In genomic region chr12:15789215-15790171, GRCh38 we compare ENCODE assay signal across 1 cellular context.
TF ChIP-seq lines count a peak whose summit lies in the region.

Gene EPS8, minus strand, starts transcription at chr12:15789388. Its CDS starts 106,437 bp downstream, at chr12:15682951.

TF ChIP-seq in A549, 52 proteins besides CTCF, POLR2A, EP300 and RAD21 (continued from another document):
- TF ChIP-seq E2F6 (IDR thresholded peaks at IDR 0.05; ENCODE audit: borderline replicate concordance, low read depth), result peak; percentile 96
- TF ChIP-seq FOXS1 (CRISPR knock-in tag; IDR thresholded peaks at IDR 0.05), result 0 out of 2 replicates have a peak, but pooled peaks have one; percentile 35
- no peak for TF ChIP-seq TP53 (CRISPR knock-in tag; IDR thresholded peaks at IDR 0.05)
- TF ChIP-seq BHLHE40 (IDR thresholded peaks at IDR 0.05; ENCODE audit: low read depth, low read length), result no peak
- no peak for TF ChIP-seq HMGXB4 (CRISPR knock-in tag; IDR thresholded peaks at IDR 0.05; ENCODE audit: borderline replicate concordance)
- TF ChIP-seq ESRRA (IDR thresholded peaks at IDR 0.05; ENCODE audit: borderline replicate concordance, low read length), result no peak
- no peak for TF ChIP-seq NPAS2 (CRISPR knock-in tag; IDR thresholded peaks at IDR 0.05; ENCODE audit: borderline replicate concordance)
- TF ChIP-seq NR3C1 (IDR thresholded peaks at IDR 0.05), result no peak
- 0 out of 2 replicates have a peak, but pooled peaks have one; percentile 60 for TF ChIP-seq TFCP2L1 (CRISPR knock-in tag; IDR thresholded peaks at IDR 0.05)
- TF ChIP-seq KDM1A (IDR thresholded peaks at IDR 0.05; ENCODE audit: low read depth), result no peak
- no peak for TF ChIP-seq ZNF302 (CRISPR knock-in tag; IDR thresholded peaks at IDR 0.05)
- no peak for TF ChIP-seq HOXB5 (CRISPR knock-in tag; IDR thresholded peaks at IDR 0.05)
- TF ChIP-seq RARB (CRISPR knock-in tag; IDR thresholded peaks at IDR 0.05), result no peak
- TF ChIP-seq RCOR1 (IDR thresholded peaks at IDR 0.05; ENCODE audit: low read depth, low read length), result no peak
- TF ChIP-seq CHD2 (IDR thresholded peaks at IDR 0.05; ENCODE audit: low read length, partially characterized antibody), result no peak
- TF ChIP-seq KDM5A (IDR thresholded peaks at IDR 0.05), result no peak
- TF ChIP-seq HES2 (IDR thresholded peaks at IDR 0.05), result no peak
- TF ChIP-seq, protein P1, sequence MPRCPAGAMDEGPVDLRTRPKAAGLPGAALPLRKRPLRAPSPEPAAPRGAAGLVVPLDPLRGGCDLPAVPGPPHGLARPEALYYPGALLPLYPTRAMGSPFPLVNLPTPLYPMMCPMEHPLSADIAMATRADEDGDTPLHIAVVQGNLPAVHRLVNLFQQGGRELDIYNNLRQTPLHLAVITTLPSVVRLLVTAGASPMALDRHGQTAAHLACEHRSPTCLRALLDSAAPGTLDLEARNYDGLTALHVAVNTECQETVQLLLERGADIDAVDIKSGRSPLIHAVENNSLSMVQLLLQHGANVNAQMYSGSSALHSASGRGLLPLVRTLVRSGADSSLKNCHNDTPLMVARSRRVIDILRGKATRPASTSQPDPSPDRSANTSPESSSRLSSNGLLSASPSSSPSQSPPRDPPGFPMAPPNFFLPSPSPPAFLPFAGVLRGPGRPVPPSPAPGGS (IDR thresholded peaks at IDR 0.05), result peak; percentile 85; the same call in 2 of the 3 replicates
- TF ChIP-seq SMC3 (IDR thresholded peaks at IDR 0.05), result peak; percentile 45; the same call in 2 of the 3 replicates
- no peak for TF ChIP-seq RFX5 (IDR thresholded peaks at IDR 0.05)
- TF ChIP-seq JUNB (IDR thresholded peaks at IDR 0.05), result no peak
- no peak for TF ChIP-seq MAZ (IDR thresholded peaks at IDR 0.05; ENCODE audit: borderline replicate concordance, low read depth, low read length)
- no peak for TF ChIP-seq CBX8 (IDR thresholded peaks at IDR 0.05)
- no peak for TF ChIP-seq CHD4 (IDR thresholded peaks at IDR 0.05; ENCODE audit: borderline replicate concordance)
- no peak for TF ChIP-seq FOSL2 (IDR thresholded peaks at IDR 0.05)
- 0 out of 2 replicates have a peak, but pooled peaks have one; percentile 28 for TF ChIP-seq FOSL2 (CRISPR knock-in tag; IDR thresholded peaks at IDR 0.05)
- TF ChIP-seq HOXB13 (CRISPR knock-in tag; IDR thresholded peaks at IDR 0.05; ENCODE audit: low read depth), result no peak
- TF ChIP-seq, protein P2, sequence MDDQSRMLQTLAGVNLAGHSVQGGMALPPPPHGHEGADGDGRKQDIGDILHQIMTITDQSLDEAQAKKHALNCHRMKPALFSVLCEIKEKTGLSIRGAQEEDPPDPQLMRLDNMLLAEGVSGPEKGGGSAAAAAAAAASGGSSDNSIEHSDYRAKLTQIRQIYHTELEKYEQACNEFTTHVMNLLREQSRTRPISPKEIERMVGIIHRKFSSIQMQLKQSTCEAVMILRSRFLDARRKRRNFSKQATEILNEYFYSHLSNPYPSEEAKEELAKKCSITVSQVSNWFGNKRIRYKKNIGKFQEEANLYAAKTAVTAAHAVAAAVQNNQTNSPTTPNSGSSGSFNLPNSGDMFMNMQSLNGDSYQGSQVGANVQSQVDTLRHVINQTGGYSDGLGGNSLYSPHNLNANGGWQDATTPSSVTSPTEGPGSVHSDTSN (IDR thresholded peaks at IDR 0.05), result no peak
- no peak for TF ChIP-seq NFE2L2 (conservative IDR thresholded peaks at IDR 0.05; ENCODE audit: low read length)
- TF ChIP-seq JUN (IDR thresholded peaks at IDR 0.05), result peak; percentile 84 to 87
- TF ChIP-seq CEBPB (IDR thresholded peaks at IDR 0.05), result peak; percentile 46 to 81; a peak in 3 of 4 replicates
- no peak for TF ChIP-seq ZSCAN20 (CRISPR knock-in tag; IDR thresholded peaks at IDR 0.05)
- TF ChIP-seq EHMT2 (IDR thresholded peaks at IDR 0.05; ENCODE audit: low read depth), result no peak
- TF ChIP-seq, protein P3, sequence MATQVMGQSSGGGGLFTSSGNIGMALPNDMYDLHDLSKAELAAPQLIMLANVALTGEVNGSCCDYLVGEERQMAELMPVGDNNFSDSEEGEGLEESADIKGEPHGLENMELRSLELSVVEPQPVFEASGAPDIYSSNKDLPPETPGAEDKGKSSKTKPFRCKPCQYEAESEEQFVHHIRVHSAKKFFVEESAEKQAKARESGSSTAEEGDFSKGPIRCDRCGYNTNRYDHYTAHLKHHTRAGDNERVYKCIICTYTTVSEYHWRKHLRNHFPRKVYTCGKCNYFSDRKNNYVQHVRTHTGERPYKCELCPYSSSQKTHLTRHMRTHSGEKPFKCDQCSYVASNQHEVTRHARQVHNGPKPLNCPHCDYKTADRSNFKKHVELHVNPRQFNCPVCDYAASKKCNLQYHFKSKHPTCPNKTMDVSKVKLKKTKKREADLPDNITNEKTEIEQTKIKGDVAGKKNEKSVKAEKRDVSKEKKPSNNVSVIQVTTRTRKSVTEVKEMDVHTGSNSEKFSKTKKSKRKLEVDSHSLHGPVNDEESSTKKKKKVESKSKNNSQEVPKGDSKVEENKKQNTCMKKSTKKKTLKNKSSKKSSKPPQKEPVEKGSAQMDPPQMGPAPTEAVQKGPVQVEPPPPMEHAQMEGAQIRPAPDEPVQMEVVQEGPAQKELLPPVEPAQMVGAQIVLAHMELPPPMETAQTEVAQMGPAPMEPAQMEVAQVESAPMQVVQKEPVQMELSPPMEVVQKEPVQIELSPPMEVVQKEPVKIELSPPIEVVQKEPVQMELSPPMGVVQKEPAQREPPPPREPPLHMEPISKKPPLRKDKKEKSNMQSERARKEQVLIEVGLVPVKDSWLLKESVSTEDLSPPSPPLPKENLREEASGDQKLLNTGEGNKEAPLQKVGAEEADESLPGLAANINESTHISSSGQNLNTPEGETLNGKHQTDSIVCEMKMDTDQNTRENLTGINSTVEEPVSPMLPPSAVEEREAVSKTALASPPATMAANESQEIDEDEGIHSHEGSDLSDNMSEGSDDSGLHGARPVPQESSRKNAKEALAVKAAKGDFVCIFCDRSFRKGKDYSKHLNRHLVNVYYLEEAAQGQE (IDR thresholded peaks at IDR 0.05), result no peak
- TF ChIP-seq MAX (IDR thresholded peaks at IDR 0.05), result peak; percentile 88
- TF ChIP-seq ZFP36 (IDR thresholded peaks at IDR 0.05; ENCODE audit: borderline replicate concordance, partially characterized antibody), result no peak
- TF ChIP-seq EHF (CRISPR knock-in tag; IDR thresholded peaks at IDR 0.05), result no peak
